In genomic region chrX:15789979-15790765, GRCh38 we compare ENCODE assay signal across 8 cellular contexts. TPM values are rescaled to one million over a fixed set of nuclear protein-coding genes. Genes with fewer than 3 reads are reported as not detected.
DNase-seq lines count a peak whose midpoint lies in the region; ATAC-seq and TF ChIP-seq lines count a peak whose summit lies in the region.

Gene ZRSR2 (plus strand): TSS chrX:15790484. CDS start chrX:15790496, 12 bp downstream.

- H3K27me3 ChIP-seq in AG04450 (ENCODE audit: control insufficient read depth, insufficient read depth, low read length) = no peaks in the 10 kb centered on the region
- H3K27me3 ChIP-seq in WERI-Rb-1 (ENCODE audit: insufficient read depth, low read depth, severe bottlenecking) = no peaks in the 10 kb centered on the region

- CTCF ChIA-PET in AG04450 (lab: Charles Lee) = interaction anchor here (0.6 kb wide), 1 partner anchor 59 kb away, joined by 3 read pairs; no protein-coding TSS in a partner anchor

- ATAC-seq in GM18870 (IDR thresholded peaks at IDR 0.05; ENCODE audit: unreplicated experiment) (peak; percentile 81), HG03103 (IDR thresholded peaks at IDR 0.05; ENCODE audit: low read depth, unreplicated experiment) (peak; percentile 83)

- DNase-seq in AG04450 (ENCODE audit: low read depth, low spot score) (no peak), NCI-H2196 treated with DMSO at 0.1 percent for 48 hours (lab: John Stamatoyannopoulos, UW; ENCODE audit: unreplicated experiment) (peak; percentile 54), WERI-Rb-1 (peak; percentile 89), cardiac fibroblast (ENCODE audit: low read depth in 2 of 2) (peak; percentile 68 to 71), islet precursor cell (peak; percentile 96)
- peak; percentile 76 for DNase-seq in stimulated activated CD4-positive, alpha-beta T cell treated with anti-CD3 and anti-CD28 coated beads, Interleukin-12 subunit alpha, Interleukin-12 subunit beta, amount 100 ng/mL, for 4 hours

- H3K27ac ChIP-seq in AG04450 (ENCODE audit: low read depth, low read length) = peak within 1 kb of the TSS; percentile 52
- peak within 1 kb of the TSS; percentile 75 for H3K27ac ChIP-seq in WERI-Rb-1

- H3K9me3 ChIP-seq in AG04450 (ENCODE audit: control insufficient read depth, insufficient read depth, low read length) (no peaks in the 10 kb centered on the region), WERI-Rb-1 (ENCODE audit: severe bottlenecking) (no peaks in the 10 kb centered on the region)

- POLR2A ChIA-PET in AG04450 (lab: Yijun Ruan, JAX) = no interaction called here

- TF ChIP-seq CTCF in AG04450 (IDR thresholded peaks at IDR 0.05; ENCODE audit: low read depth, low read length) (no peak), WERI-Rb-1 (IDR thresholded peaks at IDR 0.05; ENCODE audit: low read depth, low read length) (no peak), cardiac fibroblast (IDR thresholded peaks at IDR 0.05; ENCODE audit: low read depth, low read length) (no peak)

- H3K4me3 ChIP-seq in AG04450 (ENCODE audit: low read depth, low read length) (peak within 1 kb of the TSS; percentile 77), WERI-Rb-1 (ENCODE audit: low read depth, low read length) (peak within 1 kb of the TSS; percentile 85), cardiac fibroblast (replicated peaks in 1 of 2; ENCODE audit: low read depth in 2 of 2, low read length in 2 of 2) (peak within 1 kb of the TSS; percentile 73 to 82)

- peaks cover 22% of the 10 kb centered on the region for H3K36me3 ChIP-seq in WERI-Rb-1

RNA-seq across cellular contexts. Expression of gene ZRSR2, which starts in this region (rescaled TPM):
- polyA plus RNA-seq in AG04450 (2011; rRNA removed) = 6.1 and 7.7 TPM in 2 replicates
- 2.3 and 3.1 TPM in 2 replicates for polyA minus RNA-seq in AG04450 (2011; rRNA and poly(A)+ RNA removed)
